Comparison of ENCODE assay signal across 12 cellular contexts in genomic region chr2:216591480-216591879, GRCh38. TPM values are rescaled to one million over a fixed set of nuclear protein-coding genes. Genes with fewer than 3 reads are reported as not detected.
A peak's percentile ranks its signal among the peaks of the same experiment; 100 is the strongest.
DNase-seq lines count a peak whose midpoint lies in the region; ATAC-seq and TF ChIP-seq lines count a peak whose summit lies in the region.
"Had no signal": no experiment of that assay in that cellular context is flagged by ENCODE, and none has a peak within 500 bp of the region (broad histone marks: within the 10 kb centered on the region; RNA-seq: fewer than 3 reads in every experiment).

No MANE protein-coding gene starts in this region.

- no peaks in the 10 kb centered on the region for H4K20me1 ChIP-seq in GM23338 (replicated peaks; ENCODE audit: insufficient read depth)

- H3K4me3 ChIP-seq in GM23338 (no peak overlapping the region), body of pancreas (no peak overlapping the region), uterus (no peak overlapping the region)

- H3K4me1 Mint-ChIP-seq in GM23338: peaks cover 33% of the 10 kb centered on the region
- H3K4me1 Mint-ChIP-seq in activated naive CD8-positive, alpha-beta T cell treated with anti-CD3 and anti-CD28 coated beads, Interleukin-2, amount 50 U/mL, for 24 hours: no peaks in the 10 kb centered on the region
- H3K4me1 Mint-ChIP-seq: CD4-positive, CD25-positive, alpha-beta regulatory T cell had no signal

- no peaks in the 10 kb centered on the region for H3K9me3 Mint-ChIP-seq in GM23338
- H3K9me3 Mint-ChIP-seq in activated naive CD8-positive, alpha-beta T cell treated with anti-CD3 and anti-CD28 coated beads, Interleukin-2, amount 50 U/mL, for 24 hours: no peaks in the 10 kb centered on the region
- H3K9me3 Mint-ChIP-seq: CD4-positive, CD25-positive, alpha-beta regulatory T cell; CD8-positive, alpha-beta T cell had no signal

- H3K27ac ChIP-seq in GM23338 (ENCODE audit: low read depth) (no peak overlapping the region), body of pancreas (no peak overlapping the region), uterus (peak overlapping the region; percentile 86 to 87)
- H3K27ac ChIP-seq: C4-2B had no signal

- WGBS in body of pancreas, 2 donors: 41 to 49% methylated on average over 6 of the region's 6 CpGs

- no peaks in the 10 kb centered on the region for H3K79me2 ChIP-seq in GM23338 (replicated peaks; ENCODE audit: insufficient read depth)

- no peak overlapping the region for H3K4me2 ChIP-seq in GM23338

- H3K27ac Mint-ChIP-seq in GM23338: no peak overlapping the region
- H3K27ac Mint-ChIP-seq in activated naive CD8-positive, alpha-beta T cell treated with anti-CD3 and anti-CD28 coated beads, Interleukin-2, amount 50 U/mL, for 24 hours: no peak overlapping the region
- H3K27ac Mint-ChIP-seq: CD4-positive, CD25-positive, alpha-beta regulatory T cell; CD8-positive, alpha-beta T cell had no signal

- 0 out of 2 replicates have a peak, but pooled peaks cover 7% of the 10 kb centered on the region for H3K9me2 ChIP-seq in GM23338 (ENCODE audit: insufficient read depth)

- H3K9me3 ChIP-seq in body of pancreas (no peaks in the 10 kb centered on the region), uterus (no peaks in the 10 kb centered on the region)
- H3K9me3 ChIP-seq: Caco-2 had no signal

- ATAC-seq in GM23338 (no peak), body of pancreas (no peak)
- ATAC-seq in activated naive CD8-positive, alpha-beta T cell treated with anti-CD3 and anti-CD28 coated beads, Interleukin-2, amount 50 U/mL, for 24 hours: no peak
- ATAC-seq: CD8-positive, alpha-beta T cell had no signal

- no peaks in the 10 kb centered on the region for H3K36me3 Mint-ChIP-seq in GM23338 (ENCODE audit: low read depth)
- H3K36me3 Mint-ChIP-seq in activated naive CD8-positive, alpha-beta T cell treated with anti-CD3 and anti-CD28 coated beads, Interleukin-2, amount 50 U/mL, for 24 hours (ENCODE audit: low read depth): no peaks in the 10 kb centered on the region
- H3K36me3 Mint-ChIP-seq: CD4-positive, CD25-positive, alpha-beta regulatory T cell; CD8-positive, alpha-beta T cell had no signal

- H3F3A ChIP-seq in GM23338 (replicated peaks; ENCODE audit: low read depth): no peaks in the 10 kb centered on the region

- no peak overlapping the region for H3K4me3 Mint-ChIP-seq in GM23338
- no peak overlapping the region for H3K4me3 Mint-ChIP-seq in activated naive CD8-positive, alpha-beta T cell treated with anti-CD3 and anti-CD28 coated beads, Interleukin-2, amount 50 U/mL, for 24 hours
- H3K4me3 Mint-ChIP-seq: CD4-positive, CD25-positive, alpha-beta regulatory T cell; CD8-positive, alpha-beta T cell had no signal

- peak overlapping the region; percentile 32; the same call in 1 of the 2 replicates for H2AFZ ChIP-seq in GM23338

- DNase-seq in GM23338 (ENCODE audit: low spot score) (no peak), body of pancreas (peak in 3 of 4 donors; percentile 30 to 57 (median 42)), uterus (no peak), NCI-H2107 (lab: John Stamatoyannopoulos, UW) (no peak), NCI-H510A treated with DMSO at 0.1 percent for 48 hours (lab: John Stamatoyannopoulos, UW) (no peak)
- DNase-seq in activated naive CD8-positive, alpha-beta T cell treated with anti-CD3 and anti-CD28 coated beads, Interleukin-2, amount 50 U/mL, for 24 hours: no peak
- DNase-seq: Caco-2; CD4-positive, CD25-positive, alpha-beta regulatory T cell; CD8-positive, alpha-beta T cell; DMS153; DND-41 had no signal

- intact Hi-C loops in body of pancreas (cut with DNase I): no loop called here
- intact Hi-C loops in uterus (cut with DNase I; ENCODE audit: low total_unique reads): no loop called here

- H3K4me1 ChIP-seq in GM23338 (ENCODE audit: insufficient read depth) (peaks cover 27% of the 10 kb centered on the region), body of pancreas (peaks cover 9% of the 10 kb centered on the region), uterus (peaks cover 0 to 5% of the 10 kb centered on the region in 2 donors)
- H3K4me1 ChIP-seq: Caco-2 had no signal

- no peak for TF ChIP-seq CTCF in GM23338 (conservative IDR thresholded peaks at IDR 0.05; ENCODE audit: low read depth in 2 of 2)
- no peak for TF ChIP-seq CTCF in body of pancreas (IDR thresholded peaks at IDR 0.05)
- TF ChIP-seq CTCF in uterus (IDR thresholded peaks at IDR 0.05): no peak

- H3K36me3 ChIP-seq in GM23338 (ENCODE audit: insufficient read depth) (no peaks in the 10 kb centered on the region), body of pancreas (replicated peaks in 1 of 2; ENCODE audit: insufficient read depth in 1 of 2, low read depth in 2 of 2) (no peaks in the 10 kb centered on the region), uterus (no peaks in the 10 kb centered on the region)

- no peak for TF ChIP-seq POLR2A in body of pancreas (IDR thresholded peaks at IDR 0.05)
- TF ChIP-seq POLR2A in uterus (IDR thresholded peaks at IDR 0.05): no peak

- peaks cover 6% of the 10 kb centered on the region for H3K27me3 Mint-ChIP-seq in GM23338 (ENCODE audit: insufficient read depth, low read depth, poor library complexity)
- H3K27me3 Mint-ChIP-seq in activated naive CD8-positive, alpha-beta T cell treated with anti-CD3 and anti-CD28 coated beads, Interleukin-2, amount 50 U/mL, for 24 hours: no peaks in the 10 kb centered on the region
- H3K27me3 Mint-ChIP-seq: CD4-positive, CD25-positive, alpha-beta regulatory T cell had no signal

- no peaks in the 10 kb centered on the region for H3K27me3 ChIP-seq in GM23338 (ENCODE audit: insufficient read depth)
- no peaks in the 10 kb centered on the region for H3K27me3 ChIP-seq in body of pancreas
- no peaks in the 10 kb centered on the region for H3K27me3 ChIP-seq in uterus

TF ChIP-seq in GM23338, 12 proteins besides CTCF, POLR2A, EP300 and RAD21 (continues in another document):
- TF ChIP-seq ETS1 (IDR thresholded peaks at IDR 0.05): no peak
- TF ChIP-seq JUNB (IDR thresholded peaks at IDR 0.05; ENCODE audit: unreplicated experiment): no peak
- TF ChIP-seq REST (IDR thresholded peaks at IDR 0.05; ENCODE audit: unreplicated experiment): no peak

RNA-seq across cellular contexts. Expression of gene IGFBP2, which starts 41.7 kb away (rescaled TPM):
- total RNA-seq in GM23338 (2014; rRNA removed; shearing (Covaris generic)): 309 and 364 TPM in 2 replicates
- 177 and 235 TPM in 2 replicates for polyA plus RNA-seq in GM23338 (2016; fragmentation: Nextera tagmentation; extraction: Ambion mirVana)
- total RNA-seq in body of pancreas: 100 to 1,000 TPM; 129 to 170 TPM
- 100 to 1,000 TPM in 2 of 4 donors, 10 to 100 TPM in 2; 59.5 to 398 (median 102) TPM for total RNA-seq in uterus
- total RNA-seq: CD4-positive, CD25-positive, alpha-beta regulatory T cell had no signal
- polyA plus RNA-seq: CD4-positive, CD25-positive, alpha-beta regulatory T cell had no signal

Comparison
In these comparisons a context has a peak if more than half of its experiments do, and no peak if none do; other contexts are left out.
1. DNase-seq: peak in body of pancreas (3 of 4); none in GM23338 (single experiment), uterus (0 of 2), NCI-H2107 (single experiment), NCI-H510A treated with DMSO at 0.1 percent for 48 hours (single experiment) and activated naive CD8-positive, alpha-beta T cell treated with anti-CD3 and anti-CD28 coated beads, Interleukin-2, amount 50 U/mL, for 24 hours (single experiment).
2. H3K27ac ChIP-seq: peak in uterus (2 of 2); none in GM23338 (single experiment) and body of pancreas (0 of 4).